8 cellular contexts compared by ENCODE assay signal in genomic region chr6:79048611-79049010, GRCh38. TPM values are rescaled to one million over a fixed set of nuclear protein-coding genes. Genes with fewer than 3 reads are reported as not detected.
DNase-seq lines count a peak whose midpoint lies in the region; ATAC-seq and TF ChIP-seq lines count a peak whose summit lies in the region.

No MANE protein-coding gene starts in this region.

- H3K27ac Mint-ChIP-seq in activated CD4-positive, alpha-beta memory T cell treated with anti-CD3 and anti-CD28 coated beads for 36 hours: no peak overlapping the region

- H3K27me3 Mint-ChIP-seq in activated CD4-positive, alpha-beta memory T cell treated with anti-CD3 and anti-CD28 coated beads for 36 hours: no peaks in the 10 kb centered on the region

- CTCF ChIA-PET in activated CD4-positive, alpha-beta memory T cell treated with anti-CD3 and anti-CD28 coated beads for 36 hours (lab: Charles Lee): interaction anchor here (1.1 to 1.7 kb wide), 3 partner anchors 13 to 29 kb away, joined by 3 to 5 read pairs (median 3); partner anchors contain the start of gene PHIP

- no peaks in the 10 kb centered on the region for H3K4me1 ChIP-seq in heart right ventricle
- peaks cover 0 to 2% (median 0%) of the 10 kb centered on the region in 12 donors for H3K4me1 ChIP-seq in heart left ventricle
- H3K4me1 ChIP-seq in upper lobe of left lung: no peaks in the 10 kb centered on the region
- peaks cover 2% of the 10 kb centered on the region for H3K4me1 ChIP-seq in ovary (ENCODE audit: insufficient read depth)

- no peak overlapping the region for H3K4me3 ChIP-seq in heart right ventricle
- no peak overlapping the region for H3K4me3 ChIP-seq in heart left ventricle
- H3K4me3 ChIP-seq in upper lobe of left lung: no peak overlapping the region
- no peak overlapping the region for H3K4me3 ChIP-seq in ovary

- peaks cover 0 to 7% (median 0%) of the 10 kb centered on the region in 11 donors for H3K9me3 ChIP-seq in heart right ventricle
- H3K9me3 ChIP-seq in heart left ventricle: peaks cover 0 to 7% (median 0%) of the 10 kb centered on the region in 12 donors
- no peaks in the 10 kb centered on the region for H3K9me3 ChIP-seq in upper lobe of left lung
- H3K9me3 ChIP-seq in ovary: no peaks in the 10 kb centered on the region

- POLR2A ChIA-PET in activated CD4-positive, alpha-beta memory T cell treated with anti-CD3 and anti-CD28 coated beads for 36 hours (lab: Charles Lee): no interaction called here

- TF ChIP-seq EP300 in upper lobe of left lung (IDR thresholded peaks at IDR 0.05) (no peak), ovary (IDR thresholded peaks at IDR 0.05) (no peak)

- TF ChIP-seq POLR2A in heart left ventricle (IDR thresholded peaks at IDR 0.05) (no peak), erythroblast (IDR thresholded peaks at IDR 0.05; ENCODE audit: low read length) (no peak), upper lobe of left lung (IDR thresholded peaks at IDR 0.05) (no peak), ovary (IDR thresholded peaks at IDR 0.05) (no peak)

- no peak for DNase-seq in heart right ventricle
- DNase-seq in heart left ventricle: no peak
- peak; percentile 53 for DNase-seq in NCI-H69 (lab: John Stamatoyannopoulos, UW)
- peak; percentile 49 to 53 for DNase-seq in erythroblast (lab: John Stamatoyannopoulos, UW)
- DNase-seq in upper lobe of left lung: no peak
- DNase-seq in ovary: no peak
- DNase-seq in activated CD4-positive, alpha-beta memory T cell treated with anti-CD3 and anti-CD28 coated beads for 36 hours: no peak

- WGBS in heart right ventricle, 2 donors: 96% methylated on average over 2 of the region's 2 CpGs
- 94 to 99% (median 97%) methylated on average over 2 of the region's 2 CpGs for whole genome bisulfite sequencing in heart left ventricle, 4 donors
- WGBS in upper lobe of left lung, 2 donors: 95 to 100% methylated on average over 2 of the region's 2 CpGs
- WGBS in ovary, 3 donors: 96 to 99% (median 98%) methylated on average over 2 of the region's 2 CpGs

- ATAC-seq in heart right ventricle (no peak), heart left ventricle (no peak), upper lobe of left lung (ENCODE audit: low FRiP score in 2 of 2) (no peak), HG02588 (IDR thresholded peaks at IDR 0.05; ENCODE audit: unreplicated experiment) (no peak)

- peaks cover 7% of the 10 kb centered on the region for H3K9me3 Mint-ChIP-seq in activated CD4-positive, alpha-beta memory T cell treated with anti-CD3 and anti-CD28 coated beads for 36 hours

- H3K27ac ChIP-seq in heart right ventricle: no peak overlapping the region
- no peak overlapping the region for H3K27ac ChIP-seq in heart left ventricle
- no peak overlapping the region for H3K27ac ChIP-seq in upper lobe of left lung
- no peak overlapping the region for H3K27ac ChIP-seq in ovary

- H3K27me3 ChIP-seq in heart right ventricle: no peaks in the 10 kb centered on the region
- no peaks in the 10 kb centered on the region for H3K27me3 ChIP-seq in heart left ventricle
- H3K27me3 ChIP-seq in upper lobe of left lung: no peaks in the 10 kb centered on the region
- no peaks in the 10 kb centered on the region for H3K27me3 ChIP-seq in ovary

- intact Hi-C loops in heart right ventricle (cut with DNase I): loop anchor here in 1 of 10 donors (10.0 kb wide), 1 partner anchor 94 kb away; no protein-coding TSS in a partner anchor
- intact Hi-C loops in heart left ventricle (cut with DNase I): no loop called here
- intact Hi-C loops in ovary (cut with DNase I): no loop called here
- intact Hi-C loops in activated CD4-positive, alpha-beta memory T cell treated with anti-CD3 and anti-CD28 coated beads for 36 hours (cut with micrococcal nuclease): no loop called here

- peaks cover 23% of the 10 kb centered on the region for H3K36me3 Mint-ChIP-seq in activated CD4-positive, alpha-beta memory T cell treated with anti-CD3 and anti-CD28 coated beads for 36 hours

- H3K4me3 Mint-ChIP-seq in activated CD4-positive, alpha-beta memory T cell treated with anti-CD3 and anti-CD28 coated beads for 36 hours: no peak overlapping the region

- TF ChIP-seq CTCF in heart right ventricle (IDR thresholded peaks at IDR 0.05) (peak in 6 of 9 donors; percentile 26 to 45 (median 30)), heart left ventricle (IDR thresholded peaks at IDR 0.05) (peak in 6 of 12 donors; percentile 11 to 40 (median 24)), upper lobe of left lung (IDR thresholded peaks at IDR 0.05) (peak in 5 of 6 experiments; percentile 8 to 33 (median 18)), ovary (IDR thresholded peaks at IDR 0.05) (no peak)

- H3K36me3 ChIP-seq in heart right ventricle: peaks cover 0 to 73% (median 18%) of the 10 kb centered on the region in 9 donors
- H3K36me3 ChIP-seq in heart left ventricle: peaks cover 0 to 62% (median 42%) of the 10 kb centered on the region in 9 donors
- peaks cover 0 to 30% (median 10%) of the 10 kb centered on the region in 4 donors for H3K36me3 ChIP-seq in upper lobe of left lung
- no peaks in the 10 kb centered on the region for H3K36me3 ChIP-seq in ovary

- peaks cover 28% of the 10 kb centered on the region for H3K4me1 Mint-ChIP-seq in activated CD4-positive, alpha-beta memory T cell treated with anti-CD3 and anti-CD28 coated beads for 36 hours (ENCODE audit: low read depth)

RNA-seq across cellular contexts. Expression of gene PHIP, which starts 29.4 kb away (rescaled TPM):
- 10 to 100 TPM; 10.6 to 17.3 (median 16.1) TPM for total RNA-seq in heart right ventricle
- 10 to 100 TPM in 1 of 2 donors, 1 to 10 TPM in 1; 3.1 to 17.9 TPM for polyA plus RNA-seq in heart right ventricle
- total RNA-seq in heart left ventricle: 10 to 100 TPM; 10.1 to 18.9 (median 15.3) TPM
- 1 to 10 TPM; 5.6 to 7.2 TPM for polyA plus RNA-seq in heart left ventricle
- 10 to 100 TPM; 19.3 to 74.7 (median 25.8) TPM for total RNA-seq in upper lobe of left lung
- total RNA-seq in ovary: 10 to 100 TPM; 25.3 to 38.5 (median 30.2) TPM
- 10 to 100 TPM; 11.2 to 15.3 TPM for polyA plus RNA-seq in ovary
- total RNA-seq in activated CD4-positive, alpha-beta memory T cell treated with anti-CD3 and anti-CD28 coated beads for 36 hours: 10 to 100 TPM; 25.5 to 27.9 TPM

Comparison
In these comparisons a context has a peak if more than half of its experiments do, and no peak if none do; other contexts are left out.
1. DNase-seq: peak in NCI-H69 (single experiment) and erythroblast (2 of 2); none in heart right ventricle (0 of 2), heart left ventricle (0 of 5), upper lobe of left lung (0 of 2), ovary (0 of 5) and activated CD4-positive, alpha-beta memory T cell treated with anti-CD3 and anti-CD28 coated beads for 36 hours (single experiment).
2. CTCF ChIP-seq: peak in heart right ventricle (6 of 9) and upper lobe of left lung (5 of 6); none in ovary (0 of 3).